ENCODE assay signal across 8 cellular contexts in the genomic region with DNA sequence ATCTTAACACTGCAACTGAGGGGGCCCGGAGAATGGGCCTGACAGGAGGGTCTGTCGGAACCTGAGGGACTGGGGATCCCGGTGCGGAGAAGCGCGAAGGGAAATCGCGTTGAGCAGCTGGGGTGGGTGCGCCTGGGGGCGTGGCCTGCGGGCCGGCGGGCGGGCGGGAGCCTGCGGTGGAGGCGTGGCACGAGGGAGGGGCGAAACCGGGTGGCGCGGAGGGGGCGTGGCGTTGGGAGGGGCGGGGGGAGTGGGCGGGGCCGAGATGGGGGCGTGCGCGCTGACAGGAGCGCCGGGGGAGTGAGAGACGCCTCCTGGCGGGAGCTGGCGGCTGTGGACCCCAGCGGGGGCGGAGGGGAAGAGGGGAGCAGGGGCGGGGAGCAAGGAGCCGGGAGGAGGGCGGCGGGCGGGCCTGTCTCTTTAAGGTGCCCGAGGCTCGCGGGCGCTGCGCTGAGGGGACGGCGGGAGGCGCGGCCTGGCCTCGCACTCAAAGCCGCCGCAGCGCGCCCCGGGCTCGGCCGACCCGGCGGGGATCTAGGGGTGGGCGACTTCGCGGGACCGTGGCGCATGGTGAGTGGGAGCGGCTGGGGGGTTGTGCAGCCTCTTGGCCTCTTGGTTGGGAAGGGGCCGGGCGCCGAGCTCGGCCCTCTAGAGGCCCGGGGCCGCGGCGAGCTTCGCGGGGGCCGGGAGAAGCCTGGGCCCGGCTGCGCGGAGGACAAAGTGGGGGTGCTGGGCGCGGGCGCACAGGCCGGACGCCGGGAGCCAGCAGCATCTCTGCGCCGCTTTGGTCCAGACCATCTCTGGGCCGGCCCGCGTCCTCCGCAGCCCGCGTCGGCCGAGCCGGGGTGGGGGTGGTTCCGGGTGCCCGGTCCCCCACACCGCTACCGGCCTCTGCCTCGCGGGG. TPM values are rescaled to one million over a fixed set of nuclear protein-coding genes. Genes with fewer than 3 reads are reported as not detected.
DNase-seq lines count a peak whose midpoint lies in the region; ATAC-seq and TF ChIP-seq lines count a peak whose summit lies in the region.

A gene (plus strand): TSS at position 423 of the 904 bp plus-strand sequence. CDS start 2,457 bp downstream, outside the sequence.

- intact Hi-C loops in mammary epithelial cell (cut with micrococcal nuclease), result loop anchor here (1.0 to 2.0 kb wide), 5 partner anchors 141 to 680 kb away; a partner anchor contains a TSS

- H3K4me2 ChIP-seq in mammary epithelial cell (ENCODE audit: insufficient read depth, low read depth, low read length), result peak within 1 kb of the TSS; percentile 99
- H3K4me2 ChIP-seq in smooth muscle cell, result peak within 1 kb of the TSS; percentile 86

- dilution Hi-C loops in mammary epithelial cell (cut with HindIII; ENCODE audit: low sequenced_read_pairs), result no loop called here

- peak within 1 kb of the TSS; percentile 71 for H3K9ac ChIP-seq in mammary epithelial cell (ENCODE audit: insufficient read depth, low read length)
- H3K9ac ChIP-seq in smooth muscle cell (ENCODE audit: low read depth), result peak within 1 kb of the TSS; percentile 88

- no peaks in the 10 kb centered on the region for H4K20me1 ChIP-seq in mammary epithelial cell (ENCODE audit: insufficient read depth, low read length)
- H4K20me1 ChIP-seq in smooth muscle cell (ENCODE audit: low read depth), result peaks cover 22% of the 10 kb centered on the region

- ATAC-seq in HG03066 (IDR thresholded peaks at IDR 0.05; ENCODE audit: low read depth, unreplicated experiment), result peak; percentile 71

- 0% methylated on average over 5 of the region's 104 CpGs for WGBS in mammary epithelial cell (ENCODE audit: low coverage, missing lambda C conversion rate)
- WGBS in smooth muscle cell (ENCODE audit: low lambda C conversion rate), result 1% methylated on average over 47 of the region's 104 CpGs

- H3K9me3 ChIP-seq in WERI-Rb-1 (ENCODE audit: severe bottlenecking) (peaks cover 16% of the 10 kb centered on the region), mammary epithelial cell (replicated peaks; ENCODE audit: insufficient read depth, low read length) (no peaks in the 10 kb centered on the region), smooth muscle cell (replicated peaks; ENCODE audit: low read depth) (no peaks in the 10 kb centered on the region)

- in situ Hi-C loops in mammary epithelial cell (cut with MboI; ENCODE audit: low sequenced_read_pairs in 2 of 2), result no loop called here

- TF ChIP-seq POLR2A in GM18526 (IDR thresholded peaks at IDR 0.05; ENCODE audit: extremely low read depth, insufficient read length), result peak; percentile 55

- CTCF ChIA-PET in mammary epithelial cell (lab: Charles Lee; ENCODE audit: low non-redundant PET), result interaction anchor here (0.7 to 1.0 kb wide), 2 partner anchors 52 to 261 kb away, joined by 5 to 11 read pairs; no protein-coding TSS in a partner anchor

- H3K79me2 ChIP-seq in ACC112 (ENCODE audit: control insufficient read depth, insufficient read depth, low read length, unreplicated experiment) (peaks cover 28% of the 10 kb centered on the region), mammary epithelial cell (ENCODE audit: insufficient read depth, low read length) (peaks cover 25% of the 10 kb centered on the region), smooth muscle cell (ENCODE audit: low read depth) (peaks cover 47% of the 10 kb centered on the region)

- peaks cover 22% of the 10 kb centered on the region for H3K4me1 ChIP-seq in ACC112 (ENCODE audit: control insufficient read depth, insufficient read depth, low read length, unreplicated experiment)
- H3K4me1 ChIP-seq in mammary epithelial cell (ENCODE audit: insufficient read depth, low read length), result peaks cover 10% of the 10 kb centered on the region
- H3K4me1 ChIP-seq in smooth muscle cell (ENCODE audit: low read depth), result peaks cover 5% of the 10 kb centered on the region

- TF ChIP-seq CTCF in WERI-Rb-1 (IDR thresholded peaks at IDR 0.05; ENCODE audit: low read depth, low read length) (peak; percentile 50; the same call in 1 of the 2 replicates), mammary epithelial cell (conservative IDR thresholded peaks at IDR 0.05 in 1 of 2, IDR thresholded peaks at IDR 0.05 in 1 of 2; ENCODE audit: extremely low read depth in 1 of 2, insufficient read depth in 1 of 2, low read depth in 1 of 2, low read length in 2 of 2) (peak in 1 of 2 donors; percentile 55), smooth muscle cell (IDR thresholded peaks at IDR 0.05; ENCODE audit: borderline replicate concordance, insufficient read depth, poor library complexity, severe bottlenecking) (peak; percentile 38)

- peak within 1 kb of the TSS; percentile 99 for H3K4me3 ChIP-seq in ACC112 (ENCODE audit: low read depth, low read length)
- H3K4me3 ChIP-seq in WERI-Rb-1 (ENCODE audit: low read depth, low read length), result peak within 1 kb of the TSS; percentile 67
- peak within 1 kb of the TSS; percentile 64 to 76 (median 65) for H3K4me3 ChIP-seq in mammary epithelial cell (replicated peaks in 1 of 3; ENCODE audit: insufficient read depth in 1 of 3, low read depth in 2 of 3, low read length in 3 of 3)
- H3K4me3 ChIP-seq in smooth muscle cell, result peak within 1 kb of the TSS; percentile 94

- H3K36me3 ChIP-seq in ACC112 (ENCODE audit: insufficient read depth, low read length) (peaks cover 7% of the 10 kb centered on the region; the same call in 1 of the 2 replicates), WERI-Rb-1 (peaks cover 19% of the 10 kb centered on the region), mammary epithelial cell (ENCODE audit: insufficient read depth, low read length) (no peaks in the 10 kb centered on the region), smooth muscle cell (ENCODE audit: low read depth) (peaks cover 8% of the 10 kb centered on the region)

- BruUV-seq in mammary epithelial cell (replicated peaks; lab: Mats Ljungman, UMichigan), result no TSS peak

- DNase-seq in NCI-H2171 (lab: John Stamatoyannopoulos, UW) (peak; percentile 95), WERI-Rb-1 (peak; percentile 94), mammary epithelial cell (peak; percentile 91), iPS-NIHi11 (ENCODE audit: low spot score) (peak; percentile 97), smooth muscle cell (lab: John Stamatoyannopoulos, UW; ENCODE audit: unreplicated experiment) (peak; percentile 96)

- H3K27ac ChIP-seq in ACC112 (ENCODE audit: low read depth, low read length) (peak within 1 kb of the TSS; percentile 64), WERI-Rb-1 (peak within 1 kb of the TSS; percentile 66), mammary epithelial cell (ENCODE audit: insufficient read depth, low read depth, low read length) (peak within 1 kb of the TSS; percentile 63), smooth muscle cell (ENCODE audit: low read depth) (peak within 1 kb of the TSS; percentile 63)

- H3F3A ChIP-seq in smooth muscle cell (ENCODE audit: low read depth), result no peaks in the 10 kb centered on the region

- peak within 1 kb of the TSS; percentile 95 for H2AFZ ChIP-seq in ACC112 (ENCODE audit: low read length, unreplicated experiment)
- peak within 1 kb of the TSS; percentile 99 for H2AFZ ChIP-seq in mammary epithelial cell (ENCODE audit: low read depth, low read length)
- peak within 1 kb of the TSS; percentile 96 for H2AFZ ChIP-seq in smooth muscle cell (ENCODE audit: low read depth)

- H3K27me3 ChIP-seq in ACC112 (ENCODE audit: insufficient read depth, low read length) (no peaks in the 10 kb centered on the region), WERI-Rb-1 (ENCODE audit: insufficient read depth, low read depth, severe bottlenecking) (no peaks in the 10 kb centered on the region), mammary epithelial cell (ENCODE audit: insufficient read depth, low read length) (no peaks in the 10 kb centered on the region), smooth muscle cell (ENCODE audit: low read depth) (no peaks in the 10 kb centered on the region)

RNA-seq across cellular contexts. Expression of the gene that starts here (rescaled TPM):
- total RNA-seq in mammary epithelial cell (10 to 100 TPM; 41.0 to 63.8 TPM), smooth muscle cell (104 and 148 TPM in 2 replicates)
- polyA plus RNA-seq in mammary epithelial cell (35.3 TPM), smooth muscle cell (49.9 and 71.4 TPM in 2 replicates)
- polyA minus RNA-seq in mammary epithelial cell, result 56.5 TPM

Comparison
In these comparisons a context has a peak if more than half of its experiments do, and no peak if none do; other contexts are left out.
1. Peak in every context shown above with its lines: DNase-seq, ATAC-seq, H3K4me3 ChIP-seq and H3K27ac ChIP-seq.